Comparison of ENCODE assay signal across 1 cellular context in the genomic region with DNA sequence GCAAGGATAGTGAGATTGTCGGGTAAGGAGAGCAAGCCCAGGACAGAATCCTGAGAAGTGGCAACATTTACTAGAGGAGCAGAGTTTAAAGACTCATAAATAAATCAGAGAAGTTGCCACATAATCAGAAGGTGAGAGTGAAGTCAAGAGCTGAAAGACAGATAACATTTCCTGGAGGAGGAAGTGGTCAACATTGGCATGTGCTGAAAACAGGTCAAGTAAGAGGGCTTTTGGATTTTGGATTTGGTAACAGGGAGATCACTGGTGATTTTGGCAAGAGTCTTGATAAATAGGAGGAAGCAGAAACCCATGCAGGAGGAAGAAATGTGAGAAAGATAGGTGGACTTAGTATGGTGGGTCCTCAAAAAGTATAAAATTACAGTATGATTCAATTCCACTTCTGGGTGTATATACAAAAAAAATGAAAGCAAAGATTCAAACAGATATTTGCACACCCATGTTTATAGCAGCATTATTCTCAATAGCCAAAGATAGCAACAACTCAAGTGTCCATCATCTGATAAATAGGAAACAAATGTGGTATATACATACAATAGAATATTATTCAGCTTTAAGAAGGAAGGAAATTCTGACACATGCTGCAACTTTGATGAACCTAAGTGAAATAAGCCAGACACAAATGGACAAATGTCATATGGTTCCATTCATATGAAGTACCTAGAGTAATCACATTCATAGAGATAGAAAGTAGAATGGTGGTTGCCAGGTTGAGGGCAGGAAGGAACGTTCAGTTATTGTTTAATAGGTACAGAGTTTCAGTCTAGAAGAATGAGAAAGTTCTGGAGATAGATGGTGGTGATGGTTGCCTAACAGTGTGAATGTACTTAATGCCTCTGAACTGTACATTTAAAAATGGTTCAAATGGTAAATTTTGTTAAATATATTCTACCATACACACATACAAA.
TF ChIP-seq lines count a peak whose summit lies in the region.

No MANE protein-coding gene starts in this region.

TF ChIP-seq in K562, 482 proteins besides CTCF, POLR2A, EP300 and RAD21 (continued from another document and continues in another):
- TF ChIP-seq JUND (IDR thresholded peaks at IDR 0.05; ENCODE audit: borderline replicate concordance, low read depth, low read length): no peak
- peak; percentile 30; the same call in 1 of the 3 replicates for TF ChIP-seq JUND (tag; IDR thresholded peaks at IDR 0.05; ENCODE audit: borderline replicate concordance, low read depth, low read length)
- no peak for TF ChIP-seq SIX5 (IDR thresholded peaks at IDR 0.05; ENCODE audit: borderline replicate concordance in 1 of 2, insufficient read depth in 1 of 2, low read depth in 1 of 2, low read length in 2 of 2)
- TF ChIP-seq, protein P1, sequence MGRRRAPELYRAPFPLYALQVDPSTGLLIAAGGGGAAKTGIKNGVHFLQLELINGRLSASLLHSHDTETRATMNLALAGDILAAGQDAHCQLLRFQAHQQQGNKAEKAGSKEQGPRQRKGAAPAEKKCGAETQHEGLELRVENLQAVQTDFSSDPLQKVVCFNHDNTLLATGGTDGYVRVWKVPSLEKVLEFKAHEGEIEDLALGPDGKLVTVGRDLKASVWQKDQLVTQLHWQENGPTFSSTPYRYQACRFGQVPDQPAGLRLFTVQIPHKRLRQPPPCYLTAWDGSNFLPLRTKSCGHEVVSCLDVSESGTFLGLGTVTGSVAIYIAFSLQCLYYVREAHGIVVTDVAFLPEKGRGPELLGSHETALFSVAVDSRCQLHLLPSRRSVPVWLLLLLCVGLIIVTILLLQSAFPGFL (CRISPR knock-in tag; IDR thresholded peaks at IDR 0.05): no peak
- peak in 1 of 2 experiments; percentile 76; a peak in 1 of 4 replicates for TF ChIP-seq ETV6 (IDR thresholded peaks at IDR 0.05; ENCODE audit: borderline replicate concordance in 1 of 2, low read depth in 2 of 2, low read length in 1 of 2)
- TF ChIP-seq ETV6 (CRISPR knock-in tag; IDR thresholded peaks at IDR 0.05; ENCODE audit: borderline replicate concordance): no peak
- TF ChIP-seq, protein P2, sequence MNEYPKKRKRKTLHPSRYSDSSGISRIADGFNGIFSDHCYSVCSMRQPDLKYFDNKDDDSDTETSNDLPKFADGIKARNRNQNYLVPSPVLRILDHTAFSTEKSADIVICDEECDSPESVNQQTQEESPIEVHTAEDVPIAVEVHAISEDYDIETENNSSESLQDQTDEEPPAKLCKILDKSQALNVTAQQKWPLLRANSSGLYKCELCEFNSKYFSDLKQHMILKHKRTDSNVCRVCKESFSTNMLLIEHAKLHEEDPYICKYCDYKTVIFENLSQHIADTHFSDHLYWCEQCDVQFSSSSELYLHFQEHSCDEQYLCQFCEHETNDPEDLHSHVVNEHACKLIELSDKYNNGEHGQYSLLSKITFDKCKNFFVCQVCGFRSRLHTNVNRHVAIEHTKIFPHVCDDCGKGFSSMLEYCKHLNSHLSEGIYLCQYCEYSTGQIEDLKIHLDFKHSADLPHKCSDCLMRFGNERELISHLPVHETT (CRISPR knock-in tag; conservative IDR thresholded peaks at IDR 0.05 in 1 of 2, IDR thresholded peaks at IDR 0.05 in 1 of 2): no peak
- TF ChIP-seq FOXJ3 (CRISPR knock-in tag; IDR thresholded peaks at IDR 0.05): no peak
- no peak for TF ChIP-seq SIN3A (IDR thresholded peaks at IDR 0.05; ENCODE audit: borderline replicate concordance in 2 of 2, control insufficient read depth in 1 of 2, low read depth in 2 of 2, low read length in 2 of 2)
- TF ChIP-seq ZNF717 (CRISPR knock-in tag; IDR thresholded peaks at IDR 0.05): no peak
- no peak for TF ChIP-seq YY1 (IDR thresholded peaks at IDR 0.05; ENCODE audit: borderline replicate concordance in 1 of 3, control insufficient read depth in 1 of 3, extremely low read depth in 1 of 3, insufficient read depth in 3 of 3, insufficient read length in 1 of 3, insufficient replicate concordance in 2 of 3, low read depth in 1 of 3, low read length in 2 of 3)
- TF ChIP-seq, protein P3, sequence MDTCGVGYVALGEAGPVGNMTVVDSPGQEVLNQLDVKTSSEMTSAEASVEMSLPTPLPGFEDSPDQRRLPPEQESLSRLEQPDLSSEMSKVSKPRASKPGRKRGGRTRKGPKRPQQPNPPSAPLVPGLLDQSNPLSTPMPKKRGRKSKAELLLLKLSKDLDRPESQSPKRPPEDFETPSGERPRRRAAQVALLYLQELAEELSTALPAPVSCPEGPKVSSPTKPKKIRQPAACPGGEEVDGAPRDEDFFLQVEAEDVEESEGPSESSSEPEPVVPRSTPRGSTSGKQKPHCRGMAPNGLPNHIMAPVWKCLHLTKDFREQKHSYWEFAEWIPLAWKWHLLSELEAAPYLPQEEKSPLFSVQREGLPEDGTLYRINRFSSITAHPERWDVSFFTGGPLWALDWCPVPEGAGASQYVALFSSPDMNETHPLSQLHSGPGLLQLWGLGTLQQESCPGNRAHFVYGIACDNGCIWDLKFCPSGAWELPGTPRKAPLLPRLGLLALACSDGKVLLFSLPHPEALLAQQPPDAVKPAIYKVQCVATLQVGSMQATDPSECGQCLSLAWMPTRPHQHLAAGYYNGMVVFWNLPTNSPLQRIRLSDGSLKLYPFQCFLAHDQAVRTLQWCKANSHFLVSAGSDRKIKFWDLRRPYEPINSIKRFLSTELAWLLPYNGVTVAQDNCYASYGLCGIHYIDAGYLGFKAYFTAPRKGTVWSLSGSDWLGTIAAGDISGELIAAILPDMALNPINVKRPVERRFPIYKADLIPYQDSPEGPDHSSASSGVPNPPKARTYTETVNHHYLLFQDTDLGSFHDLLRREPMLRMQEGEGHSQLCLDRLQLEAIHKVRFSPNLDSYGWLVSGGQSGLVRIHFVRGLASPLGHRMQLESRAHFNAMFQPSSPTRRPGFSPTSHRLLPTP (IDR thresholded peaks at IDR 0.05; ENCODE audit: borderline replicate concordance, extremely low read depth, insufficient read length): no peak
- peak in 1 of 2 experiments; percentile 92; a peak in 2 of 4 replicates for TF ChIP-seq HDAC1 (IDR thresholded peaks at IDR 0.05)
- TF ChIP-seq MTA3 (IDR thresholded peaks at IDR 0.05; ENCODE audit: borderline replicate concordance): no peak
- TF ChIP-seq GABPB1 (CRISPR knock-in tag; IDR thresholded peaks at IDR 0.05): no peak
- no peak for TF ChIP-seq HNRNPUL1 (IDR thresholded peaks at IDR 0.05; ENCODE audit: low read length)
- peak; percentile 84 for TF ChIP-seq CEBPB (tag; IDR thresholded peaks at IDR 0.05)
- TF ChIP-seq, protein P4, sequence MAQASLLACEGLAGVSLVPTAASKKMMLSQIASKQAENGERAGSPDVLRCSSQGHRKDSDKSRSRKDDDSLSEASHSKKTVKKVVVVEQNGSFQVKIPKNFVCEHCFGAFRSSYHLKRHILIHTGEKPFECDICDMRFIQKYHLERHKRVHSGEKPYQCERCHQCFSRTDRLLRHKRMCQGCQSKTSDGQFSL (CRISPR knock-in tag; IDR thresholded peaks at IDR 0.05): no peak
- TF ChIP-seq, protein P4 (tag; IDR thresholded peaks at IDR 0.05): no peak
- TF ChIP-seq MTA1 (IDR thresholded peaks at IDR 0.05; ENCODE audit: borderline replicate concordance): peak; percentile 48; the same call in 1 of the 2 replicates
- TF ChIP-seq DPF2 (IDR thresholded peaks at IDR 0.05): peak; percentile 80
- peak; percentile 79 for TF ChIP-seq TEAD4 (IDR thresholded peaks at IDR 0.05; ENCODE audit: low read length)
- TF ChIP-seq TEAD4 (CRISPR knock-in tag; IDR thresholded peaks at IDR 0.05; ENCODE audit: borderline replicate concordance): no peak
- no peak for TF ChIP-seq SRSF3 (IDR thresholded peaks at IDR 0.05; ENCODE audit: insufficient read depth, low read length)
- no peak for TF ChIP-seq KLF13 (tag; IDR thresholded peaks at IDR 0.05; ENCODE audit: borderline replicate concordance, low read depth)
- TF ChIP-seq DDX20 (tag; IDR thresholded peaks at IDR 0.05; ENCODE audit: low read depth): no peak
- TF ChIP-seq, protein P5, sequence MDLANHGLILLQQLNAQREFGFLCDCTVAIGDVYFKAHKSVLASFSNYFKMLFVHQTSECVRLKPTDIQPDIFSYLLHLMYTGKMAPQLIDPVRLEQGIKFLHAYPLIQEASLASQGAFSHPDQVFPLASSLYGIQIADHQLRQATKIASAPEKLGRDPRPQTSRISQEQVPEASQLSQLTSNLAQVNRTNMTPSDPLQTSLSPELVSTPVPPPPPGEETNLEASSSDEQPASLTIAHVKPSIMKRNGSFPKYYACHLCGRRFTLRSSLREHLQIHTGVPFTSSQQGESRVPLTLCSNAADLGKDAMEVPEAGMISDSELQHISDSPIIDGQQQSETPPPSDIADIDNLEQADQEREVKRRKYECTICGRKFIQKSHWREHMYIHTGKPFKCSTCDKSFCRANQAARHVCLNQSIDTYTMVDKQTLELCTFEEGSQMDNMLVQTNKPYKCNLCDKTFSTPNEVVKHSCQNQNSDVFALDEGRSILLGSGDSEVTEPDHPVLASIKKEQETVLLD (IDR thresholded peaks at IDR 0.05): peak; percentile 65; the same call in 1 of the 2 replicates
- peak; percentile 72; the same call in 1 of the 2 replicates for TF ChIP-seq DMBX1 (CRISPR knock-in tag; IDR thresholded peaks at IDR 0.05; ENCODE audit: borderline replicate concordance)
- TF ChIP-seq SUPT5H (IDR thresholded peaks at IDR 0.05): no peak
- no peak for TF ChIP-seq FOXA3 (CRISPR knock-in tag; conservative IDR thresholded peaks at IDR 0.05 in 1 of 2, IDR thresholded peaks at IDR 0.05 in 1 of 2)
- no peak for TF ChIP-seq ZNF75A (CRISPR knock-in tag; IDR thresholded peaks at IDR 0.05)
- TF ChIP-seq RAD51 (IDR thresholded peaks at IDR 0.05; ENCODE audit: borderline replicate concordance, low read depth): no peak; the same call in 1 of the 2 replicates
- peak; percentile 44; the same call in 1 of the 2 replicates for TF ChIP-seq ZNF175 (CRISPR knock-in tag; IDR thresholded peaks at IDR 0.05; ENCODE audit: low read depth)
- no peak for TF ChIP-seq ZNF384 (IDR thresholded peaks at IDR 0.05; ENCODE audit: low read depth, low read length)
- TF ChIP-seq, protein P6, sequence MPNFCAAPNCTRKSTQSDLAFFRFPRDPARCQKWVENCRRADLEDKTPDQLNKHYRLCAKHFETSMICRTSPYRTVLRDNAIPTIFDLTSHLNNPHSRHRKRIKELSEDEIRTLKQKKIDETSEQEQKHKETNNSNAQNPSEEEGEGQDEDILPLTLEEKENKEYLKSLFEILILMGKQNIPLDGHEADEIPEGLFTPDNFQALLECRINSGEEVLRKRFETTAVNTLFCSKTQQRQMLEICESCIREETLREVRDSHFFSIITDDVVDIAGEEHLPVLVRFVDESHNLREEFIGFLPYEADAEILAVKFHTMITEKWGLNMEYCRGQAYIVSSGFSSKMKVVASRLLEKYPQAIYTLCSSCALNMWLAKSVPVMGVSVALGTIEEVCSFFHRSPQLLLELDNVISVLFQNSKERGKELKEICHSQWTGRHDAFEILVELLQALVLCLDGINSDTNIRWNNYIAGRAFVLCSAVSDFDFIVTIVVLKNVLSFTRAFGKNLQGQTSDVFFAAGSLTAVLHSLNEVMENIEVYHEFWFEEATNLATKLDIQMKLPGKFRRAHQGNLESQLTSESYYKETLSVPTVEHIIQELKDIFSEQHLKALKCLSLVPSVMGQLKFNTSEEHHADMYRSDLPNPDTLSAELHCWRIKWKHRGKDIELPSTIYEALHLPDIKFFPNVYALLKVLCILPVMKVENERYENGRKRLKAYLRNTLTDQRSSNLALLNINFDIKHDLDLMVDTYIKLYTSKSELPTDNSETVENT (CRISPR knock-in tag; IDR thresholded peaks at IDR 0.05): no peak
- no peak for TF ChIP-seq CAMTA2 (CRISPR knock-in tag; conservative IDR thresholded peaks at IDR 0.05)
- TF ChIP-seq, protein P7, sequence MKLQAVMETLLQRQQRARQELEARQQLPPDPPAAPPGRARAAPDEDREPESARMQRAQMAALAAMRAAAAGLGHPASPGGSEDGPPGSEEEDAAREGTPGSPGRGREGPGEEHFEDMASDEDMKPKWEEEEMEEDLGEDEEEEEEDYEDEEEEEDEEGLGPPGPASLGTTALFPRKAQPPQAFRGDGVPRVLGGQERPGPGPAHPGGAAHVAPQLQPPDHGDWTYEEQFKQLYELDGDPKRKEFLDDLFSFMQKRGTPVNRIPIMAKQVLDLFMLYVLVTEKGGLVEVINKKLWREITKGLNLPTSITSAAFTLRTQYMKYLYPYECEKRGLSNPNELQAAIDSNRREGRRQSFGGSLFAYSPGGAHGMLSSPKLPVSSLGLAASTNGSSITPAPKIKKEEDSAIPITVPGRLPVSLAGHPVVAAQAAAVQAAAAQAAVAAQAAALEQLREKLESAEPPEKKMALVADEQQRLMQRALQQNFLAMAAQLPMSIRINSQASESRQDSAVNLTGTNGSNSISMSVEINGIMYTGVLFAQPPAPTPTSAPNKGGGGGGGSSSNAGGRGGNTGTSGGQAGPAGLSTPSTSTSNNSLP (IDR thresholded peaks at IDR 0.05; ENCODE audit: borderline replicate concordance, low read depth, low read length): no peak
- TF ChIP-seq TAL1 (IDR thresholded peaks at IDR 0.05): 0 out of 2 replicates have a peak, but pooled peaks have one; percentile 28
- no peak for TF ChIP-seq THRAP3 (IDR thresholded peaks at IDR 0.05; ENCODE audit: borderline replicate concordance)
- TF ChIP-seq ETV5 (CRISPR knock-in tag; IDR thresholded peaks at IDR 0.05; ENCODE audit: low read depth): no peak
- no peak for TF ChIP-seq NRF1 (conservative IDR thresholded peaks at IDR 0.05 in 1 of 2, IDR thresholded peaks at IDR 0.05 in 1 of 2)
- TF ChIP-seq JUN (IDR thresholded peaks at IDR 0.05; ENCODE audit: borderline replicate concordance, low read depth, low read length): no peak
- TF ChIP-seq JUN (CRISPR knock-in tag; IDR thresholded peaks at IDR 0.05; ENCODE audit: borderline replicate concordance): no peak
- TF ChIP-seq HIVEP1 (CRISPR knock-in tag; IDR thresholded peaks at IDR 0.05): no peak
- TF ChIP-seq ZNF3 (CRISPR knock-in tag; IDR thresholded peaks at IDR 0.05): no peak
- no peak for TF ChIP-seq SRSF7 (optimal IDR thresholded peaks at IDR 0.05; ENCODE audit: low read depth, low read length)
- no peak for TF ChIP-seq TFAM (CRISPR knock-in tag; conservative IDR thresholded peaks at IDR 0.05)
- no peak for TF ChIP-seq PRMT5 (CRISPR knock-in tag; IDR thresholded peaks at IDR 0.05)
- no peak for TF ChIP-seq ZNF586 (CRISPR knock-in tag; conservative IDR thresholded peaks at IDR 0.05)
- TF ChIP-seq, protein P8, sequence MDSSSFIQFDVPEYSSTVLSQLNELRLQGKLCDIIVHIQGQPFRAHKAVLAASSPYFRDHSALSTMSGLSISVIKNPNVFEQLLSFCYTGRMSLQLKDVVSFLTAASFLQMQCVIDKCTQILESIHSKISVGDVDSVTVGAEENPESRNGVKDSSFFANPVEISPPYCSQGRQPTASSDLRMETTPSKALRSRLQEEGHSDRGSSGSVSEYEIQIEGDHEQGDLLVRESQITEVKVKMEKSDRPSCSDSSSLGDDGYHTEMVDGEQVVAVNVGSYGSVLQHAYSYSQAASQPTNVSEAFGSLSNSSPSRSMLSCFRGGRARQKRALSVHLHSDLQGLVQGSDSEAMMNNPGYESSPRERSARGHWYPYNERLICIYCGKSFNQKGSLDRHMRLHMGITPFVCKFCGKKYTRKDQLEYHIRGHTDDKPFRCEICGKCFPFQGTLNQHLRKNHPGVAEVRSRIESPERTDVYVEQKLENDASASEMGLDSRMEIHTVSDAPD (CRISPR knock-in tag; IDR thresholded peaks at IDR 0.05): no peak
- no peak for TF ChIP-seq ZNF436 (CRISPR knock-in tag; IDR thresholded peaks at IDR 0.05)
- TF ChIP-seq ZNF12 (CRISPR knock-in tag; IDR thresholded peaks at IDR 0.05): no peak
